23 cellular contexts compared by ENCODE assay signal in genomic region chr21:45824546-45825208, GRCh38.
A peak's percentile ranks its signal among the peaks of the same experiment; 100 is the strongest.
DNase-seq lines count a peak whose midpoint lies in the region; ATAC-seq, FAIRE-seq and TF ChIP-seq lines count a peak whose summit lies in the region.
"Had no signal": no experiment of that assay in that cellular context is flagged by ENCODE, and none has a peak within 500 bp of the region (broad histone marks: within the 10 kb centered on the region; RNA-seq: fewer than 3 reads in every experiment).

No MANE protein-coding gene starts in this region.

- FAIRE-seq in D721Med (lab: Jason Lieb, UNC): no peak
- FAIRE-seq: A204.1, GM12891 had no signal

- peaks cover 16% of the 10 kb centered on the region for H3K27me3 Mint-ChIP-seq in activated T-cell treated with anti-CD3 and anti-CD28 coated beads, Interleukin-2, amount 50 U/mL, for 24 hours

- no peaks in the 10 kb centered on the region for H3K36me3 ChIP-seq in sigmoid colon
- H3K36me3 ChIP-seq: HAP-1 had no signal

- DNase-seq in activated T-cell treated with anti-CD3 and anti-CD28 coated beads, Interleukin-2, amount 50 U/mL, for 24 hours: peak; percentile 24
- DNase-seq in activated T-cell treated with anti-CD3 and anti-CD28 coated beads, Interleukin-2, amount 50 U/mL, for 1 hour: no peak
- DNase-seq in activated CD8-positive, alpha-beta memory T cell treated with anti-CD3 and anti-CD28 coated beads, Interleukin-2, amount 50 U/mL, for 48 hours: peak; percentile 46
- DNase-seq in sigmoid colon (peak; percentile 50), NCI-H345 treated with DMSO at 0.1 percent for 48 hours (lab: John Stamatoyannopoulos, UW; ENCODE audit: unreplicated experiment) (no peak), D721Med (ENCODE audit: insufficient read length, low spot score) (no peak)
- DNase-seq: COR-L47, DMS 273 treated with DMSO at 0.1 percent for 48 hours, DND-41, GM23248, KG1, NCI-H1105, NCI-H1694, NCI-H2081, NCI-H2171 treated with DMSO at 0.1 percent for 48 hours, NCI-H446, NCI-H526 had no signal

- no peaks in the 10 kb centered on the region for H3K36me3 Mint-ChIP-seq in activated T-cell treated with anti-CD3 and anti-CD28 coated beads, Interleukin-2, amount 50 U/mL, for 24 hours (ENCODE audit: low read depth)

- TF ChIP-seq EP300 in sigmoid colon (IDR thresholded peaks at IDR 0.05): no peak

- ATAC-seq in GM21576 (IDR thresholded peaks at IDR 0.05; ENCODE audit: unreplicated experiment): no peak
- ATAC-seq: Right ventricle myocardium inferior had no signal

- H3K27me3 ChIP-seq in sigmoid colon: peaks cover 0 to 4% (median 0%) of the 10 kb centered on the region in 3 donors
- H3K27me3 ChIP-seq: SJSA1 had no signal

- no peaks in the 10 kb centered on the region for H3K9me3 Mint-ChIP-seq in activated T-cell treated with anti-CD3 and anti-CD28 coated beads, Interleukin-2, amount 50 U/mL, for 24 hours

- TF ChIP-seq CTCF in sigmoid colon (IDR thresholded peaks at IDR 0.05): no peak
- no peak for TF ChIP-seq CTCF in D721Med (IDR thresholded peaks at IDR 0.05; ENCODE audit: insufficient read depth, missing control alignments)

- no peak overlapping the region for H3K27ac ChIP-seq in sigmoid colon
- H3K27ac ChIP-seq: GM23248, SJSA1 had no signal

- intact Hi-C loops in sigmoid colon (cut with DNase I): loop anchor here (5.0 to 10.0 kb wide), 3 partner anchors 227 to 540 kb away; partner anchors contain the start of genes POFUT2 and SLC19A1

- no peak for TF ChIP-seq POLR2A in sigmoid colon (IDR thresholded peaks at IDR 0.05)

- no peak overlapping the region for H3K4me3 ChIP-seq in sigmoid colon
- H3K4me3 ChIP-seq: GM23248, HAP-1, SJSA1 had no signal

- H3K9me3 ChIP-seq in sigmoid colon: no peaks in the 10 kb centered on the region
- H3K9me3 ChIP-seq: HAP-1, SJSA1 had no signal

- peaks cover 36% of the 10 kb centered on the region for H3K4me1 Mint-ChIP-seq in activated T-cell treated with anti-CD3 and anti-CD28 coated beads, Interleukin-2, amount 50 U/mL, for 24 hours (ENCODE audit: low read depth)

- H3K27ac Mint-ChIP-seq in activated T-cell treated with anti-CD3 and anti-CD28 coated beads, Interleukin-2, amount 50 U/mL, for 24 hours: no peak overlapping the region

- WGBS in sigmoid colon, 2 donors: 82% methylated on average over 8 of the region's 8 CpGs

- peaks cover 0 to 4% (median 2%) of the 10 kb centered on the region in 4 donors for H3K4me1 ChIP-seq in sigmoid colon

- H3K4me3 Mint-ChIP-seq in activated T-cell treated with anti-CD3 and anti-CD28 coated beads, Interleukin-2, amount 50 U/mL, for 24 hours: no peak overlapping the region

Comparison
In these comparisons a context has a peak if more than half of its experiments do, and no peak if none do; other contexts are left out.
1. DNase-seq: peak in activated T-cell treated with anti-CD3 and anti-CD28 coated beads, Interleukin-2, amount 50 U/mL, for 24 hours (single experiment), activated CD8-positive, alpha-beta memory T cell treated with anti-CD3 and anti-CD28 coated beads, Interleukin-2, amount 50 U/mL, for 48 hours (single experiment) and sigmoid colon (single experiment); none in activated T-cell treated with anti-CD3 and anti-CD28 coated beads, Interleukin-2, amount 50 U/mL, for 1 hour (single experiment), NCI-H345 treated with DMSO at 0.1 percent for 48 hours (single experiment) and D721Med (single experiment).